In the genomic region with DNA sequence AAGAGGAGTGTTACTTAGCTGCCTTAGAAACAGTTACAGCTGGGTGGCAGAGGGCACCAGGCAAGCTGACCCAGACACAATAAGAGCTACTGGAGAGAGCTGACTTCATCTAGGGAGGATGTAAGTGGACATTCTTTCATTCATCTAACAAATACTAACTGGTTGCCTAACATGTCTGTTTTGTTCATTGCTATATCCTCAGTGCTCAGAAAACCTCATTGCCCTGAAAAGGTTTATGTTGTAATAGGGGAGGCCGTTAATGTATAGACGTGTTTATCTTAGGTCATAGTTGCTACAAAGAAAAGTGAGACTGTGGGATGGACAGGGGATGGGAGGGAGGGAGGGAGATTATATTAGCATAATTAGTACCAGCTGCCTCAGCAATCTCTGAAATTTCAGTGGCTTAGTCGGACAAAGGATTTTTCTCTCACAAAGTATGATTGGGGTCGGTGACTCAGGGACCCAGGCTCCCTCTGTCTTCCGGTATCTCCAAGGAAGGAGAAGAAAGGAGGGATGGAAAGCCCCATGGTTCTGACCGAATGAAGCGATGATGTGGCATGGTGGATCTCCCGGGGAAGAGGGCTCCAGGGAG, we compare ENCODE assay signal across 18 cellular contexts. TPM values are rescaled to one million over a fixed set of nuclear protein-coding genes. Genes with fewer than 3 reads are reported as not detected.
DNase-seq lines count a peak whose midpoint lies in the region; ATAC-seq and TF ChIP-seq lines count a peak whose summit lies in the region.
"Had no signal": no experiment of that assay in that cellular context is flagged by ENCODE, and none has a peak within 500 bp of the region (broad histone marks: within the 10 kb centered on the region; RNA-seq: fewer than 3 reads in every experiment).

No MANE protein-coding gene starts in this region.

- dilution Hi-C loops in IMR-90 (cut with HindIII; ENCODE audit: low sequenced_read_pairs, unreplicated experiment), result no loop called here

- H3K27me3 Mint-ChIP-seq in endodermal cell (ENCODE audit: insufficient read depth) (peaks cover 8% of the 10 kb centered on the region), neural progenitor cell (ENCODE audit: insufficient read depth, low read depth) (peaks cover 6% of the 10 kb centered on the region)
- H3K27me3 Mint-ChIP-seq in activated naive CD4-positive, alpha-beta T cell treated with anti-CD3 and anti-CD28 coated beads for 36 hours (ENCODE audit: low read depth), result no peaks in the 10 kb centered on the region
- peaks cover 31% of the 10 kb centered on the region for H3K27me3 Mint-ChIP-seq in activated naive CD4-positive, alpha-beta T cell treated with anti-CD3 and anti-CD28 coated beads, Interleukin-2, amount 10 ng/mL, durations not matched to agents 7 days and 5 days

- H3K9me1 ChIP-seq in IMR-90 (ENCODE audit: insufficient read depth, low read length), result peaks cover 9% of the 10 kb centered on the region

- POLR2A ChIA-PET in IMR-90 (lab: Charles Lee; ENCODE audit: unreplicated experiment), result no interaction called here

- H2AK9ac ChIP-seq in IMR-90 (replicated peaks; ENCODE audit: low read depth, low read length, poor library complexity), result peak overlapping the region; percentile 42

- WGBS in IMR-90 (ENCODE audit: extremely low coverage in 2 of 2, insufficient read length in 1 of 2), 2 experiments, result 52% methylated on average over 5 of the region's 8 CpGs; no CpG with 5 or more reads in 1 of the 2 experiments
- WGBS in endodermal cell (ENCODE audit: insufficient coverage in 1 of 2, insufficient read length in 1 of 2), 2 experiments, result 88 to 93% methylated on average over 7 to 8 of the region's 8 CpGs

- H3K4me3 ChIP-seq in IMR-90 (ENCODE audit: insufficient read depth, low read depth, low read length), result no peak overlapping the region
- H3K4me3 ChIP-seq in endodermal cell (ENCODE audit: low read length), result no peak overlapping the region
- H3K4me3 ChIP-seq in neural progenitor cell, result no peak overlapping the region
- H3K4me3 ChIP-seq: colonic mucosa, ovary had no signal

- peaks cover 20% of the 10 kb centered on the region for H3K79me2 ChIP-seq in neural progenitor cell (ENCODE audit: low read depth)

- peak overlapping the region; percentile 72 for H3K23ac ChIP-seq in IMR-90 (ENCODE audit: low read depth, low read length)

- H3F3A ChIP-seq in neural progenitor cell (ENCODE audit: low read depth), result peaks cover 11% of the 10 kb centered on the region

- peak overlapping the region; percentile 90 for H3K4ac ChIP-seq in IMR-90 (ENCODE audit: low read depth, low read length)

- peak overlapping the region; percentile 83 for H4K91ac ChIP-seq in IMR-90 (ENCODE audit: insufficient read depth, low read depth, low read length)

- H4K8ac ChIP-seq in IMR-90 (ENCODE audit: low read depth in 2 of 2, low read length in 2 of 2), result peak overlapping the region; percentile 45 to 76; a peak in 3 of 4 replicates

- H3K14ac ChIP-seq in IMR-90 (replicated peaks; ENCODE audit: low read depth, low read length), result peak overlapping the region; percentile 86

- peak overlapping the region; percentile 35 for H3K4me2 ChIP-seq in IMR-90 (ENCODE audit: low read depth, low read length)
- H3K4me2 ChIP-seq in neural progenitor cell, result no peak overlapping the region

- intact Hi-C loops in IMR-90 (cut with micrococcal nuclease), result loop anchor here (5.0 to 10.0 kb wide), 2 partner anchors 187 to 270 kb away; no protein-coding TSS in a partner anchor
- intact Hi-C loops in activated naive CD4-positive, alpha-beta T cell treated with anti-CD3 and anti-CD28 coated beads for 36 hours (cut with micrococcal nuclease), result loop anchor here (5.0 kb wide), 1 partner anchor 717 kb away; a partner anchor contains a TSS

- peak; percentile 59 for DNase-seq in AG20443 (ENCODE audit: low spot score)
- DNase-seq in IMR-90, result peak; percentile 81
- no peak for DNase-seq in endodermal cell
- no peak for DNase-seq in neural progenitor cell (ENCODE audit: low spot score)
- DNase-seq in activated naive CD4-positive, alpha-beta T cell treated with anti-CD3 and anti-CD28 coated beads for 36 hours, result no peak
- no peak for DNase-seq in activated naive CD4-positive, alpha-beta T cell treated with anti-CD3 and anti-CD28 coated beads, Interleukin-2, amount 10 ng/mL, durations not matched to agents 7 days and 5 days
- DNase-seq in activated CD8-positive, alpha-beta memory T cell treated with anti-CD3 and anti-CD28 coated beads, Interleukin-2, amount 50 U/mL, for 48 hours, result no peak
- DNase-seq: activated CD4-positive, alpha-beta T cell treated with anti-CD3 and anti-CD28 coated beads, Interleukin-2, amount 50 U/mL, for 4 hours; activated gamma-delta T cell; CD4-positive, CD25-positive, alpha-beta regulatory T cell; colonic mucosa; left colon; NCI-H2171 treated with DMSO at 0.1 percent for 48 hours; ovary; T1000 had no signal

- H3K79me1 ChIP-seq in IMR-90 (ENCODE audit: low read depth in 1 of 2, low read length in 2 of 2), result peaks cover 0 to 21% of the 10 kb centered on the region in 2 experiments; a peak in 1 of 4 replicates

- H4K20me1 ChIP-seq in IMR-90 (ENCODE audit: insufficient read depth, low read length), result peaks cover 15% of the 10 kb centered on the region
- H4K20me1 ChIP-seq in neural progenitor cell (ENCODE audit: low read depth), result peaks cover 14% of the 10 kb centered on the region

- TF ChIP-seq CTCF in IMR-90 (conservative IDR thresholded peaks at IDR 0.05; ENCODE audit: low read depth, low read length) (no peak), endodermal cell (conservative IDR thresholded peaks at IDR 0.05) (no peak), neural progenitor cell (IDR thresholded peaks at IDR 0.05) (no peak)

- ATAC-seq in IMR-90 (ENCODE audit: low read depth) (peak; percentile 19), HG03159 (IDR thresholded peaks at IDR 0.05; ENCODE audit: unreplicated experiment) (no peak)
- ATAC-seq: left colon; Panc1; stimulated activated effector memory CD8-positive, alpha-beta T cell treated with anti-CD3 and anti-CD28 coated beads, Interleukin-12 subunit alpha, Interleukin-12 subunit beta, amount 100 ng/mL, for 72 hours had no signal

- H2BK5ac ChIP-seq in IMR-90 (ENCODE audit: low read depth, low read length, poor library complexity, severe bottlenecking), result peak overlapping the region; percentile 54

- H3K36me3 Mint-ChIP-seq in endodermal cell (ENCODE audit: low read depth) (peaks cover 13% of the 10 kb centered on the region), neural progenitor cell (peaks cover 7% of the 10 kb centered on the region)
- H3K36me3 Mint-ChIP-seq in activated naive CD4-positive, alpha-beta T cell treated with anti-CD3 and anti-CD28 coated beads for 36 hours (ENCODE audit: low read depth), result no peaks in the 10 kb centered on the region
- H3K36me3 Mint-ChIP-seq in activated naive CD4-positive, alpha-beta T cell treated with anti-CD3 and anti-CD28 coated beads, Interleukin-2, amount 10 ng/mL, durations not matched to agents 7 days and 5 days, result peaks cover 14% of the 10 kb centered on the region

- H2BK120ac ChIP-seq in IMR-90 (ENCODE audit: low read depth, low read length), result peak overlapping the region; percentile 90

- H3K9me3 ChIP-seq in IMR-90 (ENCODE audit: control insufficient read depth, insufficient read depth, low read length), result peaks cover 9% of the 10 kb centered on the region
- no peaks in the 10 kb centered on the region for H3K9me3 ChIP-seq in endodermal cell (ENCODE audit: control insufficient read depth, low read length)
- H3K9me3 ChIP-seq in neural progenitor cell (ENCODE audit: low read depth), result no peaks in the 10 kb centered on the region
- H3K9me3 ChIP-seq: colonic mucosa, ovary had no signal

- H2AK5ac ChIP-seq in IMR-90 (ENCODE audit: low read depth, low read length), result peak overlapping the region; percentile 80

- peaks cover 11% of the 10 kb centered on the region for H3K36me3 ChIP-seq in IMR-90 (ENCODE audit: control insufficient read depth, insufficient read depth, low read length)
- peaks cover 4% of the 10 kb centered on the region for H3K36me3 ChIP-seq in endodermal cell (ENCODE audit: control insufficient read depth, insufficient read depth, low read length)
- no peaks in the 10 kb centered on the region for H3K36me3 ChIP-seq in neural progenitor cell
- H3K36me3 ChIP-seq: colonic mucosa, ovary had no signal

- H3K9ac ChIP-seq in IMR-90 (ENCODE audit: low read depth, low read length) (peak overlapping the region; percentile 27; the same call in 1 of the 2 replicates), endodermal cell (ENCODE audit: extremely low read depth, low read length, poor library complexity, severe bottlenecking) (no peak overlapping the region), neural progenitor cell (no peak overlapping the region)

- H3K4me1 Mint-ChIP-seq in endodermal cell (peaks cover 11% of the 10 kb centered on the region), neural progenitor cell (peaks cover 41% of the 10 kb centered on the region)
- peaks cover 18% of the 10 kb centered on the region for H3K4me1 Mint-ChIP-seq in activated naive CD4-positive, alpha-beta T cell treated with anti-CD3 and anti-CD28 coated beads for 36 hours (ENCODE audit: low read depth)
- H3K4me1 Mint-ChIP-seq in activated naive CD4-positive, alpha-beta T cell treated with anti-CD3 and anti-CD28 coated beads, Interleukin-2, amount 10 ng/mL, durations not matched to agents 7 days and 5 days, result peaks cover 22% of the 10 kb centered on the region

- H2BK15ac ChIP-seq in IMR-90 (ENCODE audit: low read depth, low read length), result peak overlapping the region; percentile 40; the same call in 2 of the 3 replicates

- peak overlapping the region; percentile 87 for H3K27ac ChIP-seq in IMR-90 (ENCODE audit: insufficient read depth, low read length)
- peak overlapping the region; percentile 62 for H3K27ac ChIP-seq in endodermal cell (ENCODE audit: low read depth, low read length)
- H3K27ac ChIP-seq in neural progenitor cell, result no peak overlapping the region
- H3K27ac ChIP-seq: colonic mucosa, ovary had no signal

- CTCF ChIA-PET in IMR-90 (lab: Yijun Ruan, JAX), result interaction anchor here (1.2 to 3.0 kb wide), 2 partner anchors 281 to 352 kb away, joined by 4 to 14 read pairs; no protein-coding TSS in a partner anchor
- CTCF ChIA-PET in activated naive CD4-positive, alpha-beta T cell treated with anti-CD3 and anti-CD28 coated beads for 36 hours (lab: Charles Lee), result no interaction called here
- CTCF ChIA-PET in activated naive CD4-positive, alpha-beta T cell treated with anti-CD3 and anti-CD28 coated beads, Interleukin-2, amount 10 ng/mL, durations not matched to agents 7 days and 5 days (lab: Charles Lee), result interaction anchor here (0.6 to 1.4 kb wide), 3 partner anchors 8 to 335 kb away, joined by 3 to 6 read pairs (median 3); no protein-coding TSS in a partner anchor

- peak overlapping the region; percentile 84 for H3K56ac ChIP-seq in IMR-90 (ENCODE audit: extremely low read depth, insufficient read depth, low read length)

- no peak for TF ChIP-seq RAD21 in IMR-90 (IDR thresholded peaks at IDR 0.05; ENCODE audit: low read length)

- H3K9me3 Mint-ChIP-seq in endodermal cell (peaks cover 9% of the 10 kb centered on the region), neural progenitor cell (peaks cover 3% of the 10 kb centered on the region)
- H3K9me3 Mint-ChIP-seq in activated naive CD4-positive, alpha-beta T cell treated with anti-CD3 and anti-CD28 coated beads for 36 hours, result no peaks in the 10 kb centered on the region
- H3K9me3 Mint-ChIP-seq in activated naive CD4-positive, alpha-beta T cell treated with anti-CD3 and anti-CD28 coated beads, Interleukin-2, amount 10 ng/mL, durations not matched to agents 7 days and 5 days, result no peaks in the 10 kb centered on the region
- H3K9me3 Mint-ChIP-seq: stimulated activated effector memory CD8-positive, alpha-beta T cell treated with anti-CD3 and anti-CD28 coated beads, Interleukin-12 subunit alpha, Interleukin-12 subunit beta, amount 100 ng/mL, for 72 hours had no signal

- BruUV-seq in IMR-90 (replicated peaks; lab: Mats Ljungman, UMichigan), result no TSS peak

- peak overlapping the region; percentile 77 for H3K18ac ChIP-seq in IMR-90 (ENCODE audit: low read depth, low read length)

- no peak for TF ChIP-seq POLR2A in IMR-90 (IDR thresholded peaks at IDR 0.05; ENCODE audit: low read depth, low read length)

- in situ Hi-C loops in IMR-90 (cut with MboI; ENCODE audit: low sequenced_read_pairs), result loop anchor here (5.0 kb wide), 1 partner anchor 347 kb away; no protein-coding TSS in a partner anchor

- H3K27ac Mint-ChIP-seq in endodermal cell (no peak overlapping the region), neural progenitor cell (peak overlapping the region; percentile 82)
- no peak overlapping the region for H3K27ac Mint-ChIP-seq in activated naive CD4-positive, alpha-beta T cell treated with anti-CD3 and anti-CD28 coated beads for 36 hours
- no peak overlapping the region for H3K27ac Mint-ChIP-seq in activated naive CD4-positive, alpha-beta T cell treated with anti-CD3 and anti-CD28 coated beads, Interleukin-2, amount 10 ng/mL, durations not matched to agents 7 days and 5 days
- H3K27ac Mint-ChIP-seq: CD4-positive, CD25-positive, alpha-beta regulatory T cell; stimulated activated effector memory CD8-positive, alpha-beta T cell treated with anti-CD3 and anti-CD28 coated beads, Interleukin-12 subunit alpha, Interleukin-12 subunit beta, amount 100 ng/mL, for 72 hours had no signal

- no peak overlapping the region for H3K4me3 Mint-ChIP-seq in endodermal cell
- H3K4me3 Mint-ChIP-seq in neural progenitor cell, result peak overlapping the region; percentile 49
- no peak overlapping the region for H3K4me3 Mint-ChIP-seq in activated naive CD4-positive, alpha-beta T cell treated with anti-CD3 and anti-CD28 coated beads for 36 hours
- H3K4me3 Mint-ChIP-seq in activated naive CD4-positive, alpha-beta T cell treated with anti-CD3 and anti-CD28 coated beads, Interleukin-2, amount 10 ng/mL, durations not matched to agents 7 days and 5 days, result no peak overlapping the region
- H3K4me3 Mint-ChIP-seq: stimulated activated effector memory CD8-positive, alpha-beta T cell treated with anti-CD3 and anti-CD28 coated beads, Interleukin-12 subunit alpha, Interleukin-12 subunit beta, amount 100 ng/mL, for 72 hours had no signal

- peak overlapping the region; percentile 88 for H2BK20ac ChIP-seq in IMR-90 (ENCODE audit: low read depth, low read length)

- H2AFZ ChIP-seq in IMR-90 (replicated peaks; ENCODE audit: low read length, poor library complexity) (peak overlapping the region; percentile 69), neural progenitor cell (replicated peaks) (no peak overlapping the region)

- H3K27me3 ChIP-seq in IMR-90 (ENCODE audit: control insufficient read depth, insufficient read depth, low read length), result no peaks in the 10 kb centered on the region; the same call in 1 of the 2 replicates
- H3K27me3 ChIP-seq in endodermal cell (ENCODE audit: control insufficient read depth, insufficient read depth, low read length, poor library complexity, severe bottlenecking), result peaks cover 10% of the 10 kb centered on the region
- peaks cover 9% of the 10 kb centered on the region for H3K27me3 ChIP-seq in neural progenitor cell
- H3K27me3 ChIP-seq: colonic mucosa, ovary had no signal

- peak overlapping the region; percentile 87 for H4K5ac ChIP-seq in IMR-90 (ENCODE audit: low read depth, low read length)

- H3K4me1 ChIP-seq in IMR-90 (ENCODE audit: control insufficient read depth, insufficient read depth, low read length) (peaks cover 11% of the 10 kb centered on the region), endodermal cell (ENCODE audit: control insufficient read depth, insufficient read depth, low read length) (peaks cover 5% of the 10 kb centered on the region), neural progenitor cell (peaks cover 16% of the 10 kb centered on the region)
- H3K4me1 ChIP-seq: colonic mucosa had no signal

RNA-seq across cellular contexts. Expression of a gene that starts 2.6 kb away (rescaled TPM):
- total RNA-seq in IMR-90 (2012; rRNA removed) (50.0 and 67.8 TPM in 2 replicates), endodermal cell (10 to 100 TPM; 19.7 to 20.5 TPM), neural progenitor cell (ENCODE audit: low replicate concordance) (17.9 and 20.0 TPM in 2 replicates)
- 31.2 and 40.1 TPM in 2 replicates for polyA plus RNA-seq in IMR-90 (2012; rRNA removed)
- polyA plus RNA-seq in IMR-90 (2012; cell fraction: cytosol; rRNA removed), result 33.9 and 66.4 TPM in 2 replicates
- 17.8 and 42.7 TPM in 2 replicates for polyA plus RNA-seq in IMR-90 (2012; cell fraction: nucleus; rRNA removed; ENCODE audit: low replicate concordance)
- polyA plus RNA-seq in endodermal cell (2013, experiment 1 of 2), result 13.9 TPM
- 14.0 TPM for polyA plus RNA-seq in endodermal cell (2013, experiment 2 of 2)
- 1 to 10 TPM; 3.9 to 4.4 TPM for total RNA-seq in activated naive CD4-positive, alpha-beta T cell treated with anti-CD3 and anti-CD28 coated beads for 36 hours

RNA-seq across cellular contexts. Expression of a gene that starts 59.4 kb away (rescaled TPM):
- total RNA-seq in IMR-90 (2012; rRNA removed), result 0.54 TPM in 1 of 2 replicates, not detected in the other
- 0.31 and 0.98 TPM in 2 replicates for polyA plus RNA-seq in IMR-90 (2012; rRNA removed)
- polyA plus RNA-seq in IMR-90 (2012; cell fraction: cytosol; rRNA removed), result 0.56 and 0.67 TPM in 2 replicates
- polyA plus RNA-seq in IMR-90 (2012; cell fraction: nucleus; rRNA removed; ENCODE audit: low replicate concordance), result 0.20 and 0.47 TPM in 2 replicates
- not detected for total RNA-seq in endodermal cell
- polyA plus RNA-seq in endodermal cell (2013, experiment 1 of 2), result not detected
- polyA plus RNA-seq in endodermal cell (2013, experiment 2 of 2), result not detected
- total RNA-seq in neural progenitor cell (ENCODE audit: low replicate concordance), result not detected in 2 replicates
- not detected for total RNA-seq in activated naive CD4-positive, alpha-beta T cell treated with anti-CD3 and anti-CD28 coated beads for 36 hours
- total RNA-seq: CD4-positive, CD25-positive, alpha-beta regulatory T cell had no signal
- polyA plus RNA-seq: CD4-positive, CD25-positive, alpha-beta regulatory T cell had no signal

Comparison
In these comparisons a context has a peak if more than half of its experiments do, and no peak if none do; other contexts are left out.
1. DNase-seq: peak in AG20443 (single experiment) and IMR-90 (single experiment); none in endodermal cell (single experiment), neural progenitor cell (single experiment), activated naive CD4-positive, alpha-beta T cell treated with anti-CD3 and anti-CD28 coated beads for 36 hours (single experiment), activated naive CD4-positive, alpha-beta T cell treated with anti-CD3 and anti-CD28 coated beads, Interleukin-2, amount 10 ng/mL, durations not matched to agents 7 days and 5 days (single experiment) and activated CD8-positive, alpha-beta memory T cell treated with anti-CD3 and anti-CD28 coated beads, Interleukin-2, amount 50 U/mL, for 48 hours (single experiment).